In the genomic region with DNA sequence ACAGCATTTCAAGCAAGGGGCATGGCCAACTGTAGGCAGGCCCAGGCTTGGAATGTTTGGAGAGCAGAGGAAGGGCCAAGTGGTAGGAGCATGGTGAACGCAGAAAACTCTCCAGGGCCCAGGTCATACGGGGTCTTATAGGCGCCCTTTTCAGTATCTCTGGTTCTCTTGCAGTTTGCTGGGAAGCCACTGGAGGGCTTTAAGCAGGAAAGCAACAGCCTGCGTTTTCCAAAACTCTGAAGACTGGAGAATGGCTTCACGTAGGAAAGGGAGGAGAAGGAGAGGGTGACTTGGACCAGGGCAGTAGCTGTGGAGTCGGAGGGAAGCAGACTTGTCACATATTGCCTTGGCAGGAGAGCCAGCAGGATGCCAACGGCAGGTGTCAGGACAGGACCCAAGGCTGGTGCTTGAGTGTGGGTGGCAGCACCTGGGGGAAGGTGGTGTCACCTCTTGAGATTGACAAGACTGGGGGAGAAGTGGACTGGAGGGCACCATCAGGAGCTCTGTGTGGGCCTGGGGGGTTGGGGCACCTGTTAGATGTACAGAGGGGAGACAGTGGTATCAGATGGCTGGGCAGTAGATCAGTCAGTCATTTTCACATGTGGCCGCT, we compare ENCODE assay signal across 10 cellular contexts. TPM values are rescaled to one million over a fixed set of nuclear protein-coding genes. Genes with fewer than 3 reads are reported as not detected.
DNase-seq lines count a peak whose midpoint lies in the region; ATAC-seq and TF ChIP-seq lines count a peak whose summit lies in the region.
"Had no signal": no experiment of that assay in that cellular context is flagged by ENCODE, and none has a peak within 500 bp of the region (broad histone marks: within the 10 kb centered on the region; RNA-seq: fewer than 3 reads in every experiment).

No MANE protein-coding gene starts in this region.

- POLR2A ChIA-PET in activated CD4-positive, alpha-beta T cell treated with anti-CD3 and anti-CD28 coated beads for 36 hours (lab: Charles Lee) = no interaction called here

- no peak for TF ChIP-seq POLR2A in thyroid gland (IDR thresholded peaks at IDR 0.05)

- CTCF ChIA-PET in activated CD4-positive, alpha-beta T cell treated with anti-CD3 and anti-CD28 coated beads for 36 hours (lab: Charles Lee) = interaction anchor here (0.7 kb wide), 3 partner anchors 10 to 119 kb away, joined by 3 read pairs; no protein-coding TSS in a partner anchor

- 0 to 25% methylated on average over 5 to 7 of the region's 8 CpGs for WGBS in thyroid gland, 2 donors

- H3K4me1 Mint-ChIP-seq in activated CD4-positive, alpha-beta T cell treated with anti-CD3 and anti-CD28 coated beads for 36 hours = peaks cover 46% of the 10 kb centered on the region

- TF ChIP-seq CTCF in thyroid gland (IDR thresholded peaks at IDR 0.05) = peak in 4 of 6 experiments; percentile 11 to 50 (median 26)

- H3K4me1 ChIP-seq in thyroid gland = no peaks in the 10 kb centered on the region
- H3K4me1 ChIP-seq: SJCRH30 had no signal

- no peaks in the 10 kb centered on the region for H3K27me3 ChIP-seq in thyroid gland
- H3K27me3 ChIP-seq: SJCRH30 had no signal

- H3K27me3 Mint-ChIP-seq in activated CD4-positive, alpha-beta T cell treated with anti-CD3 and anti-CD28 coated beads for 36 hours = no peaks in the 10 kb centered on the region

- no peaks in the 10 kb centered on the region for H3K9me3 Mint-ChIP-seq in activated CD4-positive, alpha-beta T cell treated with anti-CD3 and anti-CD28 coated beads for 36 hours (ENCODE audit: low read depth)

- H3K27ac ChIP-seq in thyroid gland = no peak overlapping the region
- H3K27ac ChIP-seq: epithelial cell of prostate, SJCRH30 had no signal

- no peak overlapping the region for H3K4me3 Mint-ChIP-seq in activated CD4-positive, alpha-beta T cell treated with anti-CD3 and anti-CD28 coated beads for 36 hours

- no peaks in the 10 kb centered on the region for H3K36me3 ChIP-seq in thyroid gland
- H3K36me3 ChIP-seq: SJCRH30 had no signal

- intact Hi-C loops in activated CD4-positive, alpha-beta T cell treated with anti-CD3 and anti-CD28 coated beads for 36 hours (cut with DNase I, micrococcal nuclease) = no loop called here
- intact Hi-C loops in left ventricle myocardium superior (cut with micrococcal nuclease) (no loop called here), thyroid gland (cut with DNase I) (no loop called here)

- no peak overlapping the region for H3K4me3 ChIP-seq in thyroid gland (replicated peaks in 1 of 3)
- H3K4me3 ChIP-seq: SJCRH30 had no signal

- DNase-seq in activated CD4-positive, alpha-beta T cell treated with anti-CD3 and anti-CD28 coated beads for 36 hours = peak; percentile 18
- no peak for DNase-seq in activated CD4-positive, alpha-beta T cell treated with anti-CD3 and anti-CD28 coated beads for 1 hour
- peak; percentile 12 for DNase-seq in RPMI7951 (ENCODE audit: low read depth)
- no peak for DNase-seq in left ventricle myocardium superior
- DNase-seq in thyroid gland = peak in 1 of 2 donors; percentile 12
- no peak for DNase-seq in NK-92 treated with Interleukin-12 subunit alpha and Interleukin-12 subunit beta, amount 100 ng/mL, for 24 hours (lab: John Stamatoyannopoulos, UW)
- no peak for DNase-seq in DMS153 treated with DMSO at 0.1 percent for 48 hours (lab: John Stamatoyannopoulos, UW; ENCODE audit: unreplicated experiment)

- H3K36me3 Mint-ChIP-seq in activated CD4-positive, alpha-beta T cell treated with anti-CD3 and anti-CD28 coated beads for 36 hours (ENCODE audit: low read depth) = no peaks in the 10 kb centered on the region

- no peak overlapping the region for H3K27ac Mint-ChIP-seq in activated CD4-positive, alpha-beta T cell treated with anti-CD3 and anti-CD28 coated beads for 36 hours

- no peak for ATAC-seq in activated CD4-positive, alpha-beta T cell treated with anti-CD3 and anti-CD28 coated beads for 36 hours
- peak; percentile 62 for ATAC-seq in left ventricle myocardium superior
- ATAC-seq in HG02870 (IDR thresholded peaks at IDR 0.05; ENCODE audit: unreplicated experiment) = no peak

- H3K9me3 ChIP-seq in thyroid gland = no peaks in the 10 kb centered on the region
- H3K9me3 ChIP-seq: SJCRH30 had no signal

RNA-seq across cellular contexts. Expression of a gene that starts 21.9 kb away (rescaled TPM):
- under 1 TPM in 1 of 2 experiments, not detected in 1; 0.23 TPM for total RNA-seq in activated CD4-positive, alpha-beta T cell treated with anti-CD3 and anti-CD28 coated beads for 36 hours
- not detected in 2 replicates for total RNA-seq in RPMI7951 (2014; rRNA removed; shearing (Covaris generic))
- total RNA-seq in left ventricle myocardium superior (18.0 TPM), thyroid gland (under 1 TPM in 2 of 4 donors, not detected in 2; 0.54 to 0.89 TPM)

RNA-seq across cellular contexts. Expression of a gene that starts 22.6 kb away (rescaled TPM):
- not detected for total RNA-seq in activated CD4-positive, alpha-beta T cell treated with anti-CD3 and anti-CD28 coated beads for 36 hours
- not detected in 2 replicates for total RNA-seq in RPMI7951 (2014; rRNA removed; shearing (Covaris generic))
- total RNA-seq in left ventricle myocardium superior = not detected
- not detected for total RNA-seq in thyroid gland
- total RNA-seq: SJCRH30 had no signal

RNA-seq across cellular contexts. Expression of a gene that starts 56.9 kb away (rescaled TPM):
- 1,000 to 10,000 TPM in 1 of 2 experiments, 100 to 1,000 TPM in 1; 891 to 1,083 TPM for total RNA-seq in activated CD4-positive, alpha-beta T cell treated with anti-CD3 and anti-CD28 coated beads for 36 hours
- total RNA-seq in RPMI7951 (2014; rRNA removed; shearing (Covaris generic)) = 375 and 579 TPM in 2 replicates
- 228 TPM for total RNA-seq in left ventricle myocardium superior
- total RNA-seq in thyroid gland = 100 to 1,000 TPM; 143 to 553 (median 291) TPM

Comparison
In these comparisons a context has a peak if more than half of its experiments do, and no peak if none do; other contexts are left out.
1. DNase-seq: peak in activated CD4-positive, alpha-beta T cell treated with anti-CD3 and anti-CD28 coated beads for 36 hours (single experiment) and RPMI7951 (single experiment); none in activated CD4-positive, alpha-beta T cell treated with anti-CD3 and anti-CD28 coated beads for 1 hour (single experiment), left ventricle myocardium superior (single experiment), NK-92 treated with Interleukin-12 subunit alpha and Interleukin-12 subunit beta, amount 100 ng/mL, for 24 hours (single experiment) and DMS153 treated with DMSO at 0.1 percent for 48 hours (single experiment).
2. RNA of a gene that starts 21.9 kb away (total RNA-seq): 18.0 TPM in left ventricle myocardium superior (single experiment); 0.54 to 0.89 TPM in thyroid gland, 0.23 TPM in activated CD4-positive, alpha-beta T cell treated with anti-CD3 and anti-CD28 coated beads for 36 hours and not detected in RPMI7951; every median in the first group is over 10 times any median in the second.